2 cellular contexts compared by ENCODE assay signal in the genomic region with DNA sequence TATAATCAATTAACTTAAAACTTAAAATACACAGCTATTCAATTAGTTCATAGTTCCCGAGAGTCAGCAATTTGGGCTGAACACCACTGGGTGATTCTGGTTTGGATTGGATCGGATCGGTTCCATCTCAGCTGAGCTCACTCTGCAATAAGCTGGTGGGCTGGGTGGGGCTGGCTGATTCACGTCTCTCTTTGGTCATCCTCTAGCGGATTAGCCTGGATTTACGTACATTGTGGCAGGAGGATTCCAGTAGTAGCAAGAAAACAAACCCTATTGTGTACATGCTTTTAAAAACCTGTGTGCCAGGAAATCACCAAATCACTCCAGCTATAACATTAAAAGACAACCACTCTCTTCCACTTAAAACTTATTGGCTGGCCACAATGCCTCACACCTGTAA.
TF ChIP-seq lines count a peak whose summit lies in the region.

No MANE protein-coding gene starts in this region.

TF ChIP-seq in WTC11, 78 proteins besides CTCF, POLR2A, EP300 and RAD21:
- no peak for TF ChIP-seq IRF2 (CRISPR knock-in tag; IDR thresholded peaks at IDR 0.05; ENCODE audit: borderline replicate concordance, low read depth)
- TF ChIP-seq, protein P1, sequence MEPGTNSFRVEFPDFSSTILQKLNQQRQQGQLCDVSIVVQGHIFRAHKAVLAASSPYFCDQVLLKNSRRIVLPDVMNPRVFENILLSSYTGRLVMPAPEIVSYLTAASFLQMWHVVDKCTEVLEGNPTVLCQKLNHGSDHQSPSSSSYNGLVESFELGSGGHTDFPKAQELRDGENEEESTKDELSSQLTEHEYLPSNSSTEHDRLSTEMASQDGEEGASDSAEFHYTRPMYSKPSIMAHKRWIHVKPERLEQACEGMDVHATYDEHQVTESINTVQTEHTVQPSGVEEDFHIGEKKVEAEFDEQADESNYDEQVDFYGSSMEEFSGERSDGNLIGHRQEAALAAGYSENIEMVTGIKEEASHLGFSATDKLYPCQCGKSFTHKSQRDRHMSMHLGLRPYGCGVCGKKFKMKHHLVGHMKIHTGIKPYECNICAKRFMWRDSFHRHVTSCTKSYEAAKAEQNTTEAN (CRISPR knock-in tag; IDR thresholded peaks at IDR 0.05): no peak
- TF ChIP-seq KAT7 (CRISPR knock-in tag; IDR thresholded peaks at IDR 0.05; ENCODE audit: borderline replicate concordance): no peak
- TF ChIP-seq, protein P2, sequence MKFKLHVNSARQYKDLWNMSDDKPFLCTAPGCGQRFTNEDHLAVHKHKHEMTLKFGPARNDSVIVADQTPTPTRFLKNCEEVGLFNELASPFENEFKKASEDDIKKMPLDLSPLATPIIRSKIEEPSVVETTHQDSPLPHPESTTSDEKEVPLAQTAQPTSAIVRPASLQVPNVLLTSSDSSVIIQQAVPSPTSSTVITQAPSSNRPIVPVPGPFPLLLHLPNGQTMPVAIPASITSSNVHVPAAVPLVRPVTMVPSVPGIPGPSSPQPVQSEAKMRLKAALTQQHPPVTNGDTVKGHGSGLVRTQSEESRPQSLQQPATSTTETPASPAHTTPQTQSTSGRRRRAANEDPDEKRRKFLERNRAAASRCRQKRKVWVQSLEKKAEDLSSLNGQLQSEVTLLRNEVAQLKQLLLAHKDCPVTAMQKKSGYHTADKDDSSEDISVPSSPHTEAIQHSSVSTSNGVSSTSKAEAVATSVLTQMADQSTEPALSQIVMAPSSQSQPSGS (CRISPR knock-in tag; IDR thresholded peaks at IDR 0.05; ENCODE audit: borderline replicate concordance, low read depth): no peak
- TF ChIP-seq ESRRA (CRISPR knock-in tag; IDR thresholded peaks at IDR 0.05; ENCODE audit: borderline replicate concordance): no peak
- no peak for TF ChIP-seq TEAD1 (CRISPR knock-in tag; IDR thresholded peaks at IDR 0.05)
- TF ChIP-seq, protein P3, sequence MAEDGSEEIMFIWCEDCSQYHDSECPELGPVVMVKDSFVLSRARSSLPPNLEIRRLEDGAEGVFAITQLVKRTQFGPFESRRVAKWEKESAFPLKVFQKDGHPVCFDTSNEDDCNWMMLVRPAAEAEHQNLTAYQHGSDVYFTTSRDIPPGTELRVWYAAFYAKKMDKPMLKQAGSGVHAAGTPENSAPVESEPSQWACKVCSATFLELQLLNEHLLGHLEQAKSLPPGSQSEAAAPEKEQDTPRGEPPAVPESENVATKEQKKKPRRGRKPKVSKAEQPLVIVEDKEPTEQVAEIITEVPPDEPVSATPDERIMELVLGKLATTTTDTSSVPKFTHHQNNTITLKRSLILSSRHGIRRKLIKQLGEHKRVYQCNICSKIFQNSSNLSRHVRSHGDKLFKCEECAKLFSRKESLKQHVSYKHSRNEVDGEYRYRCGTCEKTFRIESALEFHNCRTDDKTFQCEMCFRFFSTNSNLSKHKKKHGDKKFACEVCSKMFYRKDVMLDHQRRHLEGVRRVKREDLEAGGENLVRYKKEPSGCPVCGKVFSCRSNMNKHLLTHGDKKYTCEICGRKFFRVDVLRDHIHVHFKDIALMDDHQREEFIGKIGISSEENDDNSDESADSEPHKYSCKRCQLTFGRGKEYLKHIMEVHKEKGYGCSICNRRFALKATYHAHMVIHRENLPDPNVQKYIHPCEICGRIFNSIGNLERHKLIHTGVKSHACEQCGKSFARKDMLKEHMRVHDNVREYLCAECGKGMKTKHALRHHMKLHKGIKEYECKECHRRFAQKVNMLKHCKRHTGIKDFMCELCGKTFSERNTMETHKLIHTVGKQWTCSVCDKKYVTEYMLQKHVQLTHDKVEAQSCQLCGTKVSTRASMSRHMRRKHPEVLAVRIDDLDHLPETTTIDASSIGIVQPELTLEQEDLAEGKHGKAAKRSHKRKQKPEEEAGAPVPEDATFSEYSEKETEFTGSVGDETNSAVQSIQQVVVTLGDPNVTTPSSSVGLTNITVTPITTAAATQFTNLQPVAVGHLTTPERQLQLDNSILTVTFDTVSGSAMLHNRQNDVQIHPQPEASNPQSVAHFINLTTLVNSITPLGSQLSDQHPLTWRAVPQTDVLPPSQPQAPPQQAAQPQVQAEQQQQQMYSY (CRISPR knock-in tag; IDR thresholded peaks at IDR 0.05): no peak
- TF ChIP-seq, protein P4, sequence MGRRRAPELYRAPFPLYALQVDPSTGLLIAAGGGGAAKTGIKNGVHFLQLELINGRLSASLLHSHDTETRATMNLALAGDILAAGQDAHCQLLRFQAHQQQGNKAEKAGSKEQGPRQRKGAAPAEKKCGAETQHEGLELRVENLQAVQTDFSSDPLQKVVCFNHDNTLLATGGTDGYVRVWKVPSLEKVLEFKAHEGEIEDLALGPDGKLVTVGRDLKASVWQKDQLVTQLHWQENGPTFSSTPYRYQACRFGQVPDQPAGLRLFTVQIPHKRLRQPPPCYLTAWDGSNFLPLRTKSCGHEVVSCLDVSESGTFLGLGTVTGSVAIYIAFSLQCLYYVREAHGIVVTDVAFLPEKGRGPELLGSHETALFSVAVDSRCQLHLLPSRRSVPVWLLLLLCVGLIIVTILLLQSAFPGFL (CRISPR knock-in tag; IDR thresholded peaks at IDR 0.05; ENCODE audit: borderline replicate concordance): no peak
- TF ChIP-seq NR1H2 (CRISPR knock-in tag; IDR thresholded peaks at IDR 0.05): no peak
- TF ChIP-seq TCF7 (CRISPR knock-in tag; IDR thresholded peaks at IDR 0.05; ENCODE audit: low read depth): no peak
- TF ChIP-seq, protein P5, sequence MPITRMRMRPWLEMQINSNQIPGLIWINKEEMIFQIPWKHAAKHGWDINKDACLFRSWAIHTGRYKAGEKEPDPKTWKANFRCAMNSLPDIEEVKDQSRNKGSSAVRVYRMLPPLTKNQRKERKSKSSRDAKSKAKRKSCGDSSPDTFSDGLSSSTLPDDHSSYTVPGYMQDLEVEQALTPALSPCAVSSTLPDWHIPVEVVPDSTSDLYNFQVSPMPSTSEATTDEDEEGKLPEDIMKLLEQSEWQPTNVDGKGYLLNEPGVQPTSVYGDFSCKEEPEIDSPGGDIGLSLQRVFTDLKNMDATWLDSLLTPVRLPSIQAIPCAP (CRISPR knock-in tag; IDR thresholded peaks at IDR 0.05): no peak
TF ChIP-seq in WTC11: peak in this region for 0.

TF ChIP-seq in H1, 55 proteins besides CTCF, POLR2A, EP300 and RAD21:
- TF ChIP-seq SUZ12 (IDR thresholded peaks at IDR 0.05; ENCODE audit: low read length) (no peak), RBBP5 (IDR thresholded peaks at IDR 0.05; ENCODE audit: borderline replicate concordance, low read depth, low read length) (no peak), RFX5 (IDR thresholded peaks at IDR 0.05; ENCODE audit: borderline replicate concordance, low read depth, low read length) (no peak)
TF ChIP-seq in H1: peak in this region for 0.
